Comparison of ENCODE assay signal across 1 cellular context in the genomic region with DNA sequence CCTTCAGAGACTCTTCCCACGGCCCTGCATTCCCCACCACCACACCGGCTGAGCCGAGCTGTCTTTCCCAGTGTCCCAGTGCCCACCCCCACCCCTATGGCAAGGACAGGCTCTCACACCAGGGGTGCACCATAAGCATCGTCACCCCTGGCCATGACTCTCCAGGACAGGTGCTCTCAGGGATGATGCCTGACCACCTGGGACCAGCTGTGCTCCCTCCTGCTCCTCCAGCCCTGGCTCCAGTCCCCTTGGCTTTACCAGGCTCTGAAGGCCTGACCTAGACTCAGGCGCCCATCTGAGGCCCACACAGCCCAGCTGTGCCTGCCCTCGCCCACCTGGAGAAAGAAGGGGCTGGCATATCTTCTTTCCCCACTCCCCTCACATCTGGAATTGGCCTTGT.
TF ChIP-seq lines count a peak whose summit lies in the region.

No MANE protein-coding gene starts in this region.

TF ChIP-seq in WTC11, 78 proteins besides CTCF, POLR2A, EP300 and RAD21:
- TF ChIP-seq, protein P1, sequence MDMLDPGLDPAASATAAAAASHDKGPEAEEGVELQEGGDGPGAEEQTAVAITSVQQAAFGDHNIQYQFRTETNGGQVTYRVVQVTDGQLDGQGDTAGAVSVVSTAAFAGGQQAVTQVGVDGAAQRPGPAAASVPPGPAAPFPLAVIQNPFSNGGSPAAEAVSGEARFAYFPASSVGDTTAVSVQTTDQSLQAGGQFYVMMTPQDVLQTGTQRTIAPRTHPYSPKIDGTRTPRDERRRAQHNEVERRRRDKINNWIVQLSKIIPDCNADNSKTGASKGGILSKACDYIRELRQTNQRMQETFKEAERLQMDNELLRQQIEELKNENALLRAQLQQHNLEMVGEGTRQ (CRISPR knock-in tag; IDR thresholded peaks at IDR 0.05), result no peak
- peak; percentile 75; the same call in 1 of the 2 replicates for TF ChIP-seq ZNF263 (CRISPR knock-in tag; IDR thresholded peaks at IDR 0.05; ENCODE audit: low read depth)
- no peak for TF ChIP-seq TP53 (CRISPR knock-in tag; IDR thresholded peaks at IDR 0.05)
- TF ChIP-seq, protein P2, sequence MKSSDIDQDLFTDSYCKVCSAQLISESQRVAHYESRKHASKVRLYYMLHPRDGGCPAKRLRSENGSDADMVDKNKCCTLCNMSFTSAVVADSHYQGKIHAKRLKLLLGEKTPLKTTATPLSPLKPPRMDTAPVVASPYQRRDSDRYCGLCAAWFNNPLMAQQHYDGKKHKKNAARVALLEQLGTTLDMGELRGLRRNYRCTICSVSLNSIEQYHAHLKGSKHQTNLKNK (CRISPR knock-in tag; IDR thresholded peaks at IDR 0.05), result no peak
- TF ChIP-seq EMX1 (CRISPR knock-in tag; IDR thresholded peaks at IDR 0.05), result no peak
